ENCODE assay signal across 8 cellular contexts in the genomic region with DNA sequence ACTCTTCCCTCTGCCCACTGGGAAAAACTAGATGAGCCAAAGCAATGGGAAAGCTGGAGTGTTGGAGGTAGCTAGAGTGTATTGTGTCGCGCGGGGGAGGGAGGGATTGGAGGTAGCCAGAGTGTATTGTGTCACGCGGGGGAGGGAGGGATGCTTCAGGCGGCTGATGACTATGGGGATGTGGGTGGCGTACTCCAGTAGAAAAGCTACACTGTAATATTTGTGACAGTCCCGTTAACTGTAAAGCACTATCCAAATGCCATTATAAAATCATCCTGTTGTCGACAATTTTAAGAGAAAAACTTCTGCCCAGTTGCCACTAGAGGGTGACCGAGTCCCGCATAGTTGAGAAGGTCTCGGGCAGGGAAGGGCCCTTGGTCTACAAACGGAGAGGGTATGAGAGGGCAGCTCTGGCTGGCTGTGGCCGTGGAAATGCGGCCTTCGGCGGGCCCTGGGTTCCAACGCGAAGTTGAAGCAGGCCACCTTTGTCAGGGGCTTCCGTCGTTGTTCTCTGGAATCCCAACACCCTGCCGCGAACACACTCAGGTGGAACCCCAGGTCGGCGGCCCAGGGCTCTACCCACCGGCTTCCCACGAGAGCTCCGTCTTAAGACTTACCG. TPM values are rescaled to one million over a fixed set of nuclear protein-coding genes. Genes with fewer than 3 reads are reported as not detected.
DNase-seq lines count a peak whose midpoint lies in the region; ATAC-seq and TF ChIP-seq lines count a peak whose summit lies in the region.

No MANE protein-coding gene starts in this region.

- H3K4me3 Mint-ChIP-seq in natural killer cell treated with Interleukin-12 subunit alpha and Interleukin-12 subunit beta and Interleukin-15 and Interleukin-18, amount 100 ng/mL, for 72 hours = no peak overlapping the region
- no peak overlapping the region for H3K4me3 Mint-ChIP-seq in stimulated activated naive B cell treated with anti-CD40 and anti-IgM and Interleukin-4, amounts not matched to agents 10 μg/mL and 1 μg/mL and 100 μg/mL, for 72 hours

- H3K4me1 ChIP-seq in OCI-LY3 (ENCODE audit: low read length) (no peaks in the 10 kb centered on the region), esophagus squamous epithelium (peaks cover 3 to 8% (median 4%) of the 10 kb centered on the region in 3 donors)

- no peaks in the 10 kb centered on the region for H3K36me3 ChIP-seq in OCI-LY3 (replicated peaks; ENCODE audit: low read depth, low read length)
- H3K36me3 ChIP-seq in esophagus squamous epithelium = no peaks in the 10 kb centered on the region

- 33 to 34% methylated on average over 25 to 29 of the region's 29 CpGs for WGBS in esophagus squamous epithelium, 2 donors

- no peaks in the 10 kb centered on the region for H3K36me3 Mint-ChIP-seq in natural killer cell treated with Interleukin-12 subunit alpha and Interleukin-12 subunit beta and Interleukin-15 and Interleukin-18, amount 100 ng/mL, for 72 hours
- no peaks in the 10 kb centered on the region for H3K36me3 Mint-ChIP-seq in stimulated activated naive B cell treated with anti-CD40 and anti-IgM and Interleukin-4, amounts not matched to agents 10 μg/mL and 1 μg/mL and 100 μg/mL, for 72 hours

- H3K9me3 ChIP-seq in OCI-LY3 (ENCODE audit: insufficient read depth, low read length) (no peaks in the 10 kb centered on the region), esophagus squamous epithelium (no peaks in the 10 kb centered on the region)

- peaks cover 0 to 18% of the 10 kb centered on the region in 2 donors for H3K27me3 Mint-ChIP-seq in natural killer cell treated with Interleukin-12 subunit alpha and Interleukin-12 subunit beta and Interleukin-15 and Interleukin-18, amount 100 ng/mL, for 72 hours
- peaks cover 27 to 54% of the 10 kb centered on the region in 2 donors for H3K27me3 Mint-ChIP-seq in stimulated activated naive B cell treated with anti-CD40 and anti-IgM and Interleukin-4, amounts not matched to agents 10 μg/mL and 1 μg/mL and 100 μg/mL, for 72 hours

- peaks cover 0 to 2% of the 10 kb centered on the region in 2 donors for H3K4me1 Mint-ChIP-seq in natural killer cell treated with Interleukin-12 subunit alpha and Interleukin-12 subunit beta and Interleukin-15 and Interleukin-18, amount 100 ng/mL, for 72 hours (ENCODE audit: low read depth in 2 of 2)
- peaks cover 12 to 16% of the 10 kb centered on the region in 2 donors for H3K4me1 Mint-ChIP-seq in stimulated activated naive B cell treated with anti-CD40 and anti-IgM and Interleukin-4, amounts not matched to agents 10 μg/mL and 1 μg/mL and 100 μg/mL, for 72 hours

- intact Hi-C loops in esophagus squamous epithelium (cut with DNase I) = loop anchor here (10.0 kb wide), 1 partner anchor 138 kb away; no protein-coding TSS in a partner anchor

- peak overlapping the region; percentile 30 for H3K4me2 ChIP-seq in OCI-LY3 (ENCODE audit: low read length)

- no peaks in the 10 kb centered on the region for H3K79me2 ChIP-seq in OCI-LY3 (ENCODE audit: low read length)

- DNase-seq in GM03348 (ENCODE audit: low spot score) (peak; percentile 91), HuH-7.5 (ENCODE audit: low spot score) (peak; percentile 72), activated T-cell treated with anti-CD3 and anti-CD28 coated beads for 24 hours (ENCODE audit: low read depth) (peak; percentile 62), esophagus squamous epithelium (lab: John Stamatoyannopoulos, UW) (no peak)
- DNase-seq in natural killer cell treated with Interleukin-12 subunit alpha and Interleukin-12 subunit beta and Interleukin-15 and Interleukin-18, amount 100 ng/mL, for 72 hours (ENCODE audit: low spot score) = peak; percentile 77
- peak; percentile 59 for DNase-seq in stimulated activated naive B cell treated with anti-CD40 and anti-IgM and Interleukin-4, amounts not matched to agents 10 μg/mL and 1 μg/mL and 100 μg/mL, for 72 hours

- peak; percentile 86 for TF ChIP-seq CTCF in OCI-LY3 (IDR thresholded peaks at IDR 0.05; ENCODE audit: low read depth, low read length)
- peak; percentile 66 to 88 (median 78) for TF ChIP-seq CTCF in esophagus squamous epithelium (IDR thresholded peaks at IDR 0.05)

- no peaks in the 10 kb centered on the region for H3K9me3 Mint-ChIP-seq in natural killer cell treated with Interleukin-12 subunit alpha and Interleukin-12 subunit beta and Interleukin-15 and Interleukin-18, amount 100 ng/mL, for 72 hours
- no peaks in the 10 kb centered on the region for H3K9me3 Mint-ChIP-seq in stimulated activated naive B cell treated with anti-CD40 and anti-IgM and Interleukin-4, amounts not matched to agents 10 μg/mL and 1 μg/mL and 100 μg/mL, for 72 hours

- no peaks in the 10 kb centered on the region for H4K20me1 ChIP-seq in OCI-LY3 (ENCODE audit: insufficient read depth, low read length)

- H2AFZ ChIP-seq in OCI-LY3 (ENCODE audit: low read depth, low read length) = no peak overlapping the region

- H3K4me3 ChIP-seq in OCI-LY3 (ENCODE audit: low read length) (no peak overlapping the region), esophagus squamous epithelium (peak overlapping the region in 1 of 4 donors; percentile 21)

- peak; percentile 78 to 86 for ATAC-seq in natural killer cell treated with Interleukin-12 subunit alpha and Interleukin-12 subunit beta and Interleukin-15 and Interleukin-18, amount 100 ng/mL, for 72 hours
- peak; percentile 91 to 93 for ATAC-seq in stimulated activated naive B cell treated with anti-CD40 and anti-IgM and Interleukin-4, amounts not matched to agents 10 μg/mL and 1 μg/mL and 100 μg/mL, for 72 hours (replicated peaks)
- ATAC-seq in GM21619 (IDR thresholded peaks at IDR 0.05; ENCODE audit: unreplicated experiment) = no peak

- H3K27me3 ChIP-seq in OCI-LY3 (ENCODE audit: low read depth, low read length) (peaks cover 53% of the 10 kb centered on the region), esophagus squamous epithelium (peaks cover 0 to 29% (median 0%) of the 10 kb centered on the region in 4 donors)

- H3K27ac ChIP-seq in OCI-LY3 (ENCODE audit: low read length) = no peak overlapping the region
- no peak overlapping the region for H3K27ac ChIP-seq in esophagus squamous epithelium

- no peak for TF ChIP-seq POLR2A in esophagus squamous epithelium (IDR thresholded peaks at IDR 0.05)

- H3K27ac Mint-ChIP-seq in natural killer cell treated with Interleukin-12 subunit alpha and Interleukin-12 subunit beta and Interleukin-15 and Interleukin-18, amount 100 ng/mL, for 72 hours = no peak overlapping the region
- no peak overlapping the region for H3K27ac Mint-ChIP-seq in stimulated activated naive B cell treated with anti-CD40 and anti-IgM and Interleukin-4, amounts not matched to agents 10 μg/mL and 1 μg/mL and 100 μg/mL, for 72 hours

- H3K9ac ChIP-seq in OCI-LY3 (ENCODE audit: low read length) = no peak overlapping the region

RNA-seq across cellular contexts. Expression of gene PLEK2, which starts 15.1 kb away (rescaled TPM):
- total RNA-seq in esophagus squamous epithelium = 10 to 100 TPM in 2 of 4 donors, 1 to 10 TPM in 2; 7.6 to 19.9 (median 13.1) TPM
- total RNA-seq in natural killer cell treated with Interleukin-12 subunit alpha and Interleukin-12 subunit beta and Interleukin-15 and Interleukin-18, amount 100 ng/mL, for 72 hours = not detected

Comparison
In these comparisons a context has a peak if more than half of its experiments do, and no peak if none do; other contexts are left out.
1. RNA of gene PLEK2, which starts 15.1 kb away (total RNA-seq): 7.6 to 19.9 TPM in esophagus squamous epithelium; not detected in natural killer cell treated with Interleukin-12 subunit alpha and Interleukin-12 subunit beta and Interleukin-15 and Interleukin-18, amount 100 ng/mL, for 72 hours; every median in the first group is over 4 times any median in the second.